Comparison of ENCODE assay signal across 32 cellular contexts in the genomic region with DNA sequence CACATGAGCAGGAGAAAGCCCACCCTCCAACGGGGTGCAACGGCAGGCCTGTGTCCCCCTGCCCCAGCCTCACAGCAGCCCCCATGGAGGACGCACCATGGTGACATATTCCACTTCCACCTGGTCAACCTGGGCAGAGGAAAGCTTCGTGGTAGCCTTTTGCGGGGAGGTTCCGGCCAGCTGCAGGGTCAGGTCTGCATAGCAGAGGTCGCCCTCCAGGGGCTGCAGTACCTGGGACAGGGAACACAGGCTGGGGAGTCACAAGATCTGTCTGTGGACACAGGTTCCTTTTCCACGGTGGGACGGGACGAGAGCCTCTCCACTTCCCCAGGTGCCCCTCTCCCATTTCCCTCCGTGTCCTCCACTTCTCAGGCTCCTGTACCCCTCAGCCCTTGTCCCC. TPM values are rescaled to one million over a fixed set of nuclear protein-coding genes. Genes with fewer than 3 reads are reported as not detected.
"Had no signal": no experiment of that assay in that cellular context is flagged by ENCODE, and none has a peak within 500 bp of the region (broad histone marks: within the 10 kb centered on the region; RNA-seq: fewer than 3 reads in every experiment).

No MANE protein-coding gene starts in this region.

- H3K27ac Mint-ChIP-seq: activated B cell treated with CpG ODN at 0.5 μM for 24 hours; activated CD4-positive, alpha-beta memory T cell treated with anti-CD3 and anti-CD28 coated beads, Interleukin-2, amount 10 ng/mL, durations not matched to agents 7 days and 5 days; activated CD8-positive, alpha-beta memory T cell treated with anti-CD3 and anti-CD28 coated beads, Interleukin-2, amount 10 ng/mL, durations not matched to agents 7 days and 5 days; activated naive CD4-positive, alpha-beta T cell treated with anti-CD3 and anti-CD28 coated beads, Interleukin-2, amount 10 ng/mL, durations not matched to agents 7 days and 5 days; activated naive CD8-positive, alpha-beta T cell; activated naive CD8-positive, alpha-beta T cell treated with anti-CD3 and anti-CD28 coated beads, Interleukin-2, amount 50 U/mL, for 24 hours; brain; T-helper 1 cell treated with Interleukin-12 subunit alpha and Interleukin-12 subunit beta and Interleukin-4 antibody, amounts not matched to agents 30 μg/mL and 1 μg/mL, for 36 hours; T-helper 2 cell treated with Interferon-gamma antibody and Interleukin-4, amounts not matched to agents 5 μg/mL and 100 μg/mL, for 36 hours had no signal

- H3K4me2 ChIP-seq: SK-N-SH had no signal

- H3K36me3 Mint-ChIP-seq: activated CD8-positive, alpha-beta memory T cell treated with anti-CD3 and anti-CD28 coated beads, Interleukin-2, amount 10 ng/mL, durations not matched to agents 7 days and 5 days; activated naive CD4-positive, alpha-beta T cell treated with anti-CD3 and anti-CD28 coated beads, Interleukin-2, amount 10 ng/mL, durations not matched to agents 7 days and 5 days; activated naive CD8-positive, alpha-beta T cell; brain had no signal

- H3K9me3 ChIP-seq: MG63, SJCRH30, SK-N-SH had no signal

- H3K4me3 ChIP-seq: MG63, SJCRH30 had no signal

- H3K4me1 Mint-ChIP-seq: activated B cell treated with CpG ODN at 0.5 μM for 24 hours; activated naive CD4-positive, alpha-beta T cell treated with anti-CD3 and anti-CD28 coated beads, Interleukin-2, amount 10 ng/mL, durations not matched to agents 7 days and 5 days; activated naive CD8-positive, alpha-beta T cell treated with anti-CD3 and anti-CD28 coated beads, Interleukin-2, amount 50 U/mL, for 24 hours; brain had no signal

- H3K9me2 ChIP-seq: SK-N-SH had no signal

- H3K4me3 Mint-ChIP-seq: activated B cell treated with CpG ODN at 0.5 μM for 24 hours; activated CD4-positive, alpha-beta memory T cell treated with anti-CD3 and anti-CD28 coated beads, Interleukin-2, amount 10 ng/mL, durations not matched to agents 7 days and 5 days; activated CD8-positive, alpha-beta memory T cell treated with anti-CD3 and anti-CD28 coated beads, Interleukin-2, amount 10 ng/mL, durations not matched to agents 7 days and 5 days; activated naive CD4-positive, alpha-beta T cell treated with anti-CD3 and anti-CD28 coated beads, Interleukin-2, amount 10 ng/mL, durations not matched to agents 7 days and 5 days; activated naive CD8-positive, alpha-beta T cell; activated naive CD8-positive, alpha-beta T cell treated with anti-CD3 and anti-CD28 coated beads, Interleukin-2, amount 50 U/mL, for 24 hours; brain; T-helper 1 cell treated with Interleukin-12 subunit alpha and Interleukin-12 subunit beta and Interleukin-4 antibody, amounts not matched to agents 30 μg/mL and 1 μg/mL, for 36 hours; T-helper 2 cell treated with Interferon-gamma antibody and Interleukin-4, amounts not matched to agents 5 μg/mL and 100 μg/mL, for 36 hours had no signal

- H3K36me3 ChIP-seq: MG63, SJCRH30 had no signal

- H3K4me1 ChIP-seq: SJCRH30 had no signal

- H3K9me3 Mint-ChIP-seq: activated B cell treated with CpG ODN at 0.5 μM for 24 hours; activated naive CD8-positive, alpha-beta T cell treated with anti-CD3 and anti-CD28 coated beads, Interleukin-2, amount 50 U/mL, for 24 hours; brain had no signal

- ATAC-seq: activated CD8-positive, alpha-beta memory T cell treated with anti-CD3 and anti-CD28 coated beads, Interleukin-2, amount 10 ng/mL, durations not matched to agents 7 days and 5 days; activated naive CD8-positive, alpha-beta T cell treated with anti-CD3 and anti-CD28 coated beads, Interleukin-2, amount 50 U/mL, for 24 hours had no signal

- H3K27ac ChIP-seq: SJCRH30 had no signal

- H3K9ac ChIP-seq: SK-N-SH had no signal

- DNase-seq: activated B cell treated with CpG ODN at 0.5 μM for 24 hours; activated CD4-positive, alpha-beta memory T cell treated with anti-CD3 and anti-CD28 coated beads, Interleukin-2, amount 10 ng/mL, durations not matched to agents 7 days and 5 days; activated CD4-positive, alpha-beta T cell treated with anti-CD3 and anti-CD28 coated beads for 1 hour; activated CD4-positive, alpha-beta T cell treated with anti-CD3 and anti-CD28 coated beads for 48 hours; activated CD8-positive, alpha-beta memory T cell treated with anti-CD3 and anti-CD28 coated beads for 24 hours; activated CD8-positive, alpha-beta memory T cell treated with anti-CD3 and anti-CD28 coated beads, Interleukin-2, amount 10 ng/mL, durations not matched to agents 7 days and 5 days; activated CD8-positive, alpha-beta memory T cell treated with anti-CD3 and anti-CD28 coated beads, Interleukin-2, amount 50 U/mL, for 48 hours; activated effector memory CD4-positive, alpha-beta T cell treated with Interleukin-2 at 50 U/mL for 16 hours; activated naive CD4-positive, alpha-beta T cell treated with anti-CD3 and anti-CD28 coated beads, Interleukin-2, amount 10 ng/mL, durations not matched to agents 7 days and 5 days; activated naive CD8-positive, alpha-beta T cell treated with anti-CD3 and anti-CD28 coated beads, Interleukin-2, amount 50 U/mL, for 24 hours; activated T-cell treated with anti-CD3 and anti-CD28 coated beads, Interleukin-2, amount 50 U/mL, for 48 hours; anterior cingulate cortex; caudate nucleus; cerebellar nuclear complex; MG63; NCI-H1048; NCI-H1105 treated with DMSO at 0.1 percent for 48 hours; NCI-H1436; NCI-H1694; NCI-H1930; NCI-H345; NCI-H524 treated with DMSO at 0.1 percent for 48 hours; SHP77; SJCRH30; SK-N-SH had no signal

RNA-seq across cellular contexts. Expression of a gene that starts 17.1 kb away (rescaled TPM):
- total RNA-seq: activated CD4-positive, alpha-beta memory T cell treated with anti-CD3 and anti-CD28 coated beads, Interleukin-2, amount 10 ng/mL, durations not matched to agents 7 days and 5 days; activated CD8-positive, alpha-beta memory T cell treated with anti-CD3 and anti-CD28 coated beads, Interleukin-2, amount 10 ng/mL, durations not matched to agents 7 days and 5 days; bronchial epithelial cell; NCI-H460; RPMI7951; SJCRH30 had no signal
- polyA plus RNA-seq: SK-N-SH had no signal

RNA-seq across cellular contexts. Expression of a gene that starts 41.4 kb away (rescaled TPM):
- total RNA-seq: RPMI7951 had no signal
